9 cellular contexts compared by ENCODE assay signal in genomic region chr19:12425501-12426274, GRCh38. TPM values are rescaled to one million over a fixed set of nuclear protein-coding genes. Genes with fewer than 3 reads are reported as not detected.
"Had no signal": no experiment of that assay in that cellular context is flagged by ENCODE, and none has a peak within 500 bp of the region (broad histone marks: within the 10 kb centered on the region; RNA-seq: fewer than 3 reads in every experiment).

No MANE protein-coding gene starts in this region.

- H3K4me1 Mint-ChIP-seq: GM23338, H9 had no signal

- H3K27ac Mint-ChIP-seq: GM23338, H9, HFFc6 had no signal

- FAIRE-seq: H1 had no signal

- H3K4me3 Mint-ChIP-seq: GM23338, HFFc6 had no signal

- H3K4me3 ChIP-seq: GM23338 had no signal

- DNase-seq: H9, HCEC 1CT, HFFc6, IMR-90, KBM-7 had no signal

- H2AFZ ChIP-seq: GM23338 had no signal

- H3K9ac ChIP-seq: KMS-11 had no signal

- H3K4me2 ChIP-seq: GM23338, KMS-11 had no signal

- H3K27ac ChIP-seq: KMS-11 had no signal

- ATAC-seq: GM23338 had no signal

RNA-seq across cellular contexts. Expression of gene ZNF709, which starts 58.9 kb away (rescaled TPM):
- total RNA-seq: HT1080 had no signal
